ENCODE assay signal across 8 cellular contexts in genomic region chr5:95620030-95620869, GRCh38. TPM values are rescaled to one million over a fixed set of nuclear protein-coding genes. Genes with fewer than 3 reads are reported as not detected.
DNase-seq lines count a peak whose midpoint lies in the region; ATAC-seq and TF ChIP-seq lines count a peak whose summit lies in the region.

Gene GPR150, plus strand, starts transcription at chr5:95620087. Its CDS starts 189 bp downstream, at chr5:95620276.

- H4K5ac ChIP-seq in mesendoderm (ENCODE audit: low read length), result no peak within 1 kb of the TSS

- H3K36me3 ChIP-seq in GM23338 (ENCODE audit: insufficient read depth) (no peaks in the 10 kb centered on the region), MM.1S (replicated peaks; ENCODE audit: insufficient read depth, low read length) (no peaks in the 10 kb centered on the region), duodenal mucosa (ENCODE audit: control insufficient read depth in 1 of 2, insufficient read depth in 2 of 2, low read length in 2 of 2) (no peaks in the 10 kb centered on the region), mesendoderm (ENCODE audit: control insufficient read depth, insufficient read depth, low read length) (no peaks in the 10 kb centered on the region)

- H3K9ac ChIP-seq in MM.1S (ENCODE audit: low read length) (no peak within 1 kb of the TSS), duodenal mucosa (ENCODE audit: low read depth in 1 of 2, low read length in 2 of 2) (peak within 1 kb of the TSS; percentile 48 to 49), mesendoderm (ENCODE audit: low read length) (peak within 1 kb of the TSS; percentile 73)

- no peak within 1 kb of the TSS for H3K27ac Mint-ChIP-seq in GM23338

- H3K4me3 ChIP-seq in GM23338 (peak within 1 kb of the TSS; percentile 62), MM.1S (ENCODE audit: low read length) (peak within 1 kb of the TSS; percentile 56), duodenal mucosa (ENCODE audit: low read depth in 1 of 2, low read length in 2 of 2) (peak within 1 kb of the TSS; percentile 75 to 76), mesendoderm (ENCODE audit: low read length) (peak within 1 kb of the TSS; percentile 22)

- DNase-seq in GM23338 (ENCODE audit: low spot score) (peak; percentile 66), MM.1S (peak; percentile 60), mesendoderm (peak; percentile 57), putamen (ENCODE audit: low spot score) (no peak)
- peak; percentile 45 for DNase-seq in activated CD4-positive, alpha-beta T cell treated with anti-CD3 and anti-CD28 coated beads for 1 hour
- peak; percentile 55 to 56 for DNase-seq in stimulated activated CD8-positive, alpha-beta memory T cell treated with anti-CD3 and anti-CD28 coated beads, Interleukin-15, amount 100 ng/mL, for 48 hours (ENCODE audit: low read depth in 2 of 2)

- no peaks in the 10 kb centered on the region for H3K79me2 ChIP-seq in GM23338 (replicated peaks; ENCODE audit: insufficient read depth)
- H3K79me2 ChIP-seq in MM.1S (ENCODE audit: low read length), result no peaks in the 10 kb centered on the region
- H3K79me2 ChIP-seq in mesendoderm (ENCODE audit: control insufficient read depth, insufficient read depth, low read length), result no peaks in the 10 kb centered on the region

- no CpG with 5 or more reads among the region's 85 CpGs for WGBS in mesendoderm (ENCODE audit: extremely low coverage, insufficient coverage, low lambda C conversion rate)

- H3K27me3 ChIP-seq in GM23338 (ENCODE audit: insufficient read depth) (peaks cover 65% of the 10 kb centered on the region), MM.1S (replicated peaks; ENCODE audit: insufficient read depth, low read length) (no peaks in the 10 kb centered on the region), duodenal mucosa (ENCODE audit: control insufficient read depth in 1 of 2, insufficient read depth in 2 of 2, low read length in 2 of 2) (peaks cover 8 to 13% of the 10 kb centered on the region in 2 donors), mesendoderm (ENCODE audit: insufficient read depth, low read length, poor library complexity) (peaks cover 22% of the 10 kb centered on the region)

- peak; percentile 28 for TF ChIP-seq CTCF in GM12873 (IDR thresholded peaks at IDR 0.05; ENCODE audit: insufficient read depth, low read depth, low read length, missing control alignments)
- no peak for TF ChIP-seq CTCF in GM23338 (conservative IDR thresholded peaks at IDR 0.05; ENCODE audit: low read depth in 2 of 2)
- TF ChIP-seq CTCF in MM.1S (IDR thresholded peaks at IDR 0.05; ENCODE audit: low read length), result no peak

- peak; percentile 61 for ATAC-seq in GM23338

- H4K20me1 ChIP-seq in GM23338 (replicated peaks; ENCODE audit: insufficient read depth) (no peaks in the 10 kb centered on the region), MM.1S (ENCODE audit: insufficient read depth, low read length) (no peaks in the 10 kb centered on the region)

- no peak within 1 kb of the TSS for H3K4ac ChIP-seq in mesendoderm (ENCODE audit: low read depth, low read length)

- no peak within 1 kb of the TSS for H4K8ac ChIP-seq in mesendoderm (ENCODE audit: low read depth, low read length)

- H2AFZ ChIP-seq in GM23338, result peak within 1 kb of the TSS; percentile 97
- H2AFZ ChIP-seq in MM.1S (ENCODE audit: low read length), result peak within 1 kb of the TSS; percentile 71

- H2BK120ac ChIP-seq in mesendoderm (ENCODE audit: low read depth, low read length), result no peak within 1 kb of the TSS

- peaks cover 7% of the 10 kb centered on the region; the same call in 1 of the 2 replicates for H3K9me2 ChIP-seq in GM23338 (ENCODE audit: insufficient read depth)
- H3K9me2 ChIP-seq in MM.1S (replicated peaks; ENCODE audit: insufficient read depth, low read length), result no peaks in the 10 kb centered on the region

- H3K27ac ChIP-seq in GM23338 (ENCODE audit: low read depth) (no peak within 1 kb of the TSS), MM.1S (ENCODE audit: low read length) (no peak within 1 kb of the TSS), duodenal mucosa (ENCODE audit: low read depth, low read length) (no peak within 1 kb of the TSS), mesendoderm (ENCODE audit: low read depth, low read length) (no peak within 1 kb of the TSS)

- peak within 1 kb of the TSS; percentile 91 for H3K56ac ChIP-seq in mesendoderm (ENCODE audit: low read length)

- peaks cover 3% of the 10 kb centered on the region; the same call in 1 of the 3 replicates for H3K36me3 Mint-ChIP-seq in GM23338 (ENCODE audit: low read depth)

- H2BK5ac ChIP-seq in mesendoderm (ENCODE audit: low read length), result no peak within 1 kb of the TSS

- H3K4me2 ChIP-seq in GM23338, result peak within 1 kb of the TSS; percentile 78
- H3K4me2 ChIP-seq in MM.1S (ENCODE audit: low read depth, low read length), result peak within 1 kb of the TSS; percentile 80
- H3K4me2 ChIP-seq in mesendoderm (ENCODE audit: low read length), result peak within 1 kb of the TSS; percentile 87

- peaks cover 5% of the 10 kb centered on the region; the same call in 2 of the 3 replicates for H3K9me3 Mint-ChIP-seq in GM23338

- peak within 1 kb of the TSS; percentile 31 for H3K18ac ChIP-seq in mesendoderm (ENCODE audit: low read length)

- no peaks in the 10 kb centered on the region for H3K79me1 ChIP-seq in mesendoderm (ENCODE audit: low read length)

- H3K4me1 ChIP-seq in GM23338 (ENCODE audit: insufficient read depth), result peaks cover 7% of the 10 kb centered on the region; the same call in 1 of the 2 replicates
- H3K4me1 ChIP-seq in MM.1S (ENCODE audit: low read length), result peaks cover 13% of the 10 kb centered on the region
- H3K4me1 ChIP-seq in duodenal mucosa (ENCODE audit: control insufficient read depth in 1 of 2, insufficient read depth in 2 of 2, low read length in 2 of 2), result peaks cover 11 to 22% of the 10 kb centered on the region in 2 donors
- H3K4me1 ChIP-seq in mesendoderm (ENCODE audit: control insufficient read depth, low read depth, low read length), result no peaks in the 10 kb centered on the region

- no peak within 1 kb of the TSS for H2BK15ac ChIP-seq in mesendoderm (replicated peaks; ENCODE audit: low read depth)

- H3F3A ChIP-seq in GM23338 (replicated peaks; ENCODE audit: low read depth) (no peaks in the 10 kb centered on the region), MM.1S (ENCODE audit: insufficient read depth, low read length) (no peaks in the 10 kb centered on the region)

- H3K9me3 ChIP-seq in MM.1S (replicated peaks; ENCODE audit: insufficient read depth, low read length) (no peaks in the 10 kb centered on the region), duodenal mucosa (ENCODE audit: control insufficient read depth in 1 of 2, low read length in 2 of 2) (no peaks in the 10 kb centered on the region)

- peaks cover 43% of the 10 kb centered on the region for H3K27me3 Mint-ChIP-seq in GM23338 (ENCODE audit: insufficient read depth, low read depth, poor library complexity)

- peak within 1 kb of the TSS; percentile 82 for H3K4me3 Mint-ChIP-seq in GM23338

- no peak within 1 kb of the TSS for H2AK5ac ChIP-seq in mesendoderm (ENCODE audit: low read length)

- peaks cover 13% of the 10 kb centered on the region for H3K4me1 Mint-ChIP-seq in GM23338

- H3K23ac ChIP-seq in mesendoderm (ENCODE audit: low read length), result peak within 1 kb of the TSS; percentile 37

TF ChIP-seq in GM23338, 12 proteins besides CTCF, POLR2A, EP300 and RAD21:
- TF ChIP-seq NANOG (IDR thresholded peaks at IDR 0.05; ENCODE audit: borderline replicate concordance), result no peak
TF ChIP-seq in GM23338: peak in this region for 0.

RNA-seq across cellular contexts. Expression of gene GPR150, which starts in this region (rescaled TPM):
- 0.21 TPM in 1 of 2 replicates, not detected in the other for total RNA-seq in GM23338 (2014; rRNA removed; shearing (Covaris generic))
- polyA plus RNA-seq in GM23338 (2016; fragmentation: Nextera tagmentation; extraction: Ambion mirVana), result 0.10 and 0.47 TPM in 2 replicates
- polyA plus RNA-seq in mesendoderm (2013, experiment 1 of 2), result 0.03 TPM
- 0.06 TPM for polyA plus RNA-seq in mesendoderm (2013, experiment 2 of 2)

Comparison
In these comparisons a context has a peak if more than half of its experiments do, and no peak if none do; other contexts are left out.
1. Peak in DNase-seq, ATAC-seq, H3K4me3 ChIP-seq and H3K4me2 ChIP-seq in GM23338; RNA of the gene not detected or under 1 TPM.
2. H3K4me3 ChIP-seq: peak in every context shown above with its lines; median percentile 76 in duodenal mucosa; 62 in GM23338; 56 in MM.1S; 22 in mesendoderm.